13 cellular contexts compared by ENCODE assay signal in the genomic region with DNA sequence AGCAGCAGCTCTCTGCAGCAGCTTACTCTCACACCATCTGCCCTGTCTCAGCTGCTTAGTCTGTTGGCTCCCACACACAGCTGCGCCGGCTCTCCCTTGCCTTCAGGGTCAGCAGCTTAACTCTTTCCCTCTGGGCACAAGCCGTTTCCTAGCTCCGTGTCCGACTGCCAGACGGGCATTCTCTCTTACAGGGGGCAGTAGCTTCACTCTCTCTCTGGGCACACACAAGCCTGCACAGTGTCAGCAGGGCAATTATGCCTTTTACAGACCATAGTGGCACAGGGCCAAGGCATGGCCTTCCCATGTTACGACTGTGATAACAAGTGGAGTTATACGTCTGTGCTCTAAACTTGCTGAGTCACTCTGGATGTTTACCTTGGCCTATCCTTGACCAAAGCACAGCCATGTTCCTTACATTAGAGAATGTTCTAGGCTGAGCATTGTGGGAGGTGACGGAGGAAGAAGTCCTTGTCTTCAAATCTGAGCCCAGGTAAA. TPM values are rescaled to one million over a fixed set of nuclear protein-coding genes. Genes with fewer than 3 reads are reported as not detected.
DNase-seq lines count a peak whose midpoint lies in the region; ATAC-seq, FAIRE-seq and TF ChIP-seq lines count a peak whose summit lies in the region.
"Had no signal": no experiment of that assay in that cellular context is flagged by ENCODE, and none has a peak within 500 bp of the region (broad histone marks: within the 10 kb centered on the region; RNA-seq: fewer than 3 reads in every experiment).

No MANE protein-coding gene starts in this region.

- CTCF ChIA-PET in endothelial cell of umbilical vein (lab: Charles Lee), result no interaction called here

- H3K27me3 ChIP-seq in endothelial cell of umbilical vein (ENCODE audit: control insufficient read depth in 2 of 2, insufficient read depth in 2 of 2, low read length in 2 of 2), result no peaks in the 10 kb centered on the region
- no peaks in the 10 kb centered on the region for H3K27me3 ChIP-seq in ovary

- H3K4me3 ChIP-seq in endothelial cell of umbilical vein (replicated peaks in 1 of 3; ENCODE audit: insufficient read depth in 1 of 3, low read depth in 1 of 3, low read length in 3 of 3) (no peak overlapping the region), ovary (no peak overlapping the region)
- H3K4me3 ChIP-seq: coronary artery, smooth muscle cell had no signal

- TF ChIP-seq POLR2A in endothelial cell of umbilical vein (IDR thresholded peaks at IDR 0.05; ENCODE audit: low read depth, low read length) (no peak), ovary (IDR thresholded peaks at IDR 0.05) (no peak)

- dilution Hi-C loops in endothelial cell of umbilical vein (cut with MboI; ENCODE audit: extremely low pct_ligation_motif_present, low sequenced_read_pairs), result no loop called here

- 6 to 17% (median 11%) methylated on average over 9 of the region's 9 CpGs for WGBS in ovary, 3 donors

- no peaks in the 10 kb centered on the region for H3K4me1 ChIP-seq in endothelial cell of umbilical vein (ENCODE audit: control insufficient read depth, extremely low read depth, insufficient read depth, low read length)
- H3K4me1 ChIP-seq in ovary (ENCODE audit: insufficient read depth), result peaks cover 13% of the 10 kb centered on the region

- H3K27ac ChIP-seq in endothelial cell of umbilical vein (ENCODE audit: insufficient read depth, low read depth, low read length), result no peak overlapping the region
- H3K27ac ChIP-seq in ovary, result peak overlapping the region in 1 of 2 donors; percentile 43
- H3K27ac ChIP-seq: coronary artery had no signal

- no peak for ATAC-seq in GM21528 (IDR thresholded peaks at IDR 0.05; ENCODE audit: low FRiP score, unreplicated experiment)
- no peak for ATAC-seq in GM18858 (IDR thresholded peaks at IDR 0.05; ENCODE audit: unreplicated experiment)

- BruUV-seq in endothelial cell of umbilical vein (replicated peaks; lab: Mats Ljungman, UMichigan), result no TSS peak

- H3K79me2 ChIP-seq in endothelial cell of umbilical vein (ENCODE audit: control insufficient read depth, insufficient read depth, low read length), result no peaks in the 10 kb centered on the region

- intact Hi-C loops in endothelial cell of umbilical vein (cut with micrococcal nuclease), result no loop called here
- intact Hi-C loops in ovary (cut with DNase I), result loop anchor here in 1 of 4 donors (10.0 kb wide), 1 partner anchor 152 kb away; no protein-coding TSS in a partner anchor

- H3K9me1 ChIP-seq in endothelial cell of umbilical vein (replicated peaks; ENCODE audit: control insufficient read depth, extremely low read depth, insufficient read depth, low read length), result no peaks in the 10 kb centered on the region

- H4K20me1 ChIP-seq in endothelial cell of umbilical vein (replicated peaks; ENCODE audit: control insufficient read depth, extremely low read depth, insufficient read depth, low read length), result no peaks in the 10 kb centered on the region

- no peak overlapping the region for H3K9ac ChIP-seq in endothelial cell of umbilical vein (replicated peaks; ENCODE audit: extremely low read depth, insufficient read depth, low read length)

- H3K36me3 ChIP-seq in endothelial cell of umbilical vein (ENCODE audit: control insufficient read depth in 2 of 2, extremely low read depth in 1 of 2, insufficient read depth in 2 of 2, low read length in 2 of 2) (no peaks in the 10 kb centered on the region), ovary (no peaks in the 10 kb centered on the region)

- DNase-seq in EL (peak; percentile 25), NCI-H69 (lab: John Stamatoyannopoulos, UW) (peak; percentile 86), endothelial cell of umbilical vein (ENCODE audit: low read depth, low spot score) (peak; percentile 14), ovary (peak; percentile 74 to 88 (median 83)), NCI-H526 treated with DMSO at 0.1 percent for 48 hours (lab: John Stamatoyannopoulos, UW) (no peak), iPS-NIHi7 (ENCODE audit: extremely low spot score) (no peak)
- DNase-seq: activated CD4-positive, alpha-beta T cell treated with anti-CD3 and anti-CD28 coated beads, Interleukin-2, amount 50 U/mL, for 1 hour; activated naive CD4-positive, alpha-beta T cell treated with Interleukin-2 at 50 U/mL for 16 hours; NCI-H510A had no signal

- peak overlapping the region; percentile 14 for H2AFZ ChIP-seq in endothelial cell of umbilical vein (ENCODE audit: low read depth, low read length)

- H3K9me3 ChIP-seq in endothelial cell of umbilical vein (replicated peaks; ENCODE audit: control insufficient read depth, insufficient read depth, low read length) (no peaks in the 10 kb centered on the region), ovary (no peaks in the 10 kb centered on the region)

- H3K4me2 ChIP-seq in endothelial cell of umbilical vein (ENCODE audit: insufficient read depth, low read length), result no peak overlapping the region
- H3K4me2 ChIP-seq: smooth muscle cell had no signal

- no peak for TF ChIP-seq EP300 in ovary (IDR thresholded peaks at IDR 0.05)

- POLR2A ChIA-PET in endothelial cell of umbilical vein (lab: Charles Lee), result no interaction called here

- TF ChIP-seq CTCF in endothelial cell of umbilical vein (IDR thresholded peaks at IDR 0.05; ENCODE audit: extremely low read depth in 1 of 2, insufficient read depth in 1 of 2, low read depth in 1 of 2, low read length in 2 of 2) (no peak), ovary (IDR thresholded peaks at IDR 0.05) (no peak)

- no peak for FAIRE-seq in endothelial cell of umbilical vein (lab: Jason Lieb, UNC)

TF ChIP-seq in endothelial cell of umbilical vein, 7 proteins besides CTCF, POLR2A, EP300 and RAD21:
- TF ChIP-seq MYC (IDR thresholded peaks at IDR 0.05; ENCODE audit: low read depth, low read length) (no peak), GATA2 (IDR thresholded peaks at IDR 0.05; ENCODE audit: insufficient read depth, insufficient read length, low read depth, low read length) (no peak), MAX (IDR thresholded peaks at IDR 0.05; ENCODE audit: insufficient read depth, insufficient read length) (no peak), EZH2 (IDR thresholded peaks at IDR 0.05; ENCODE audit: borderline replicate concordance, low read depth, low read length, severe bottlenecking) (no peak), POLR2AphosphoS5 (IDR thresholded peaks at IDR 0.05; ENCODE audit: insufficient read depth, low read depth, low read length) (no peak), JUN (IDR thresholded peaks at IDR 0.05; ENCODE audit: borderline replicate concordance, insufficient read depth, insufficient read length, low read depth) (no peak), FOS (IDR thresholded peaks at IDR 0.05; ENCODE audit: borderline replicate concordance, insufficient read depth, low read length) (no peak)

RNA-seq across cellular contexts. Expression of gene PCARE, which starts 31.7 kb away (rescaled TPM):
- total RNA-seq in endothelial cell of umbilical vein, result not detected in 2 replicates
- not detected in 2 replicates for polyA plus RNA-seq in endothelial cell of umbilical vein
- not detected in 2 replicates for polyA plus RNA-seq in endothelial cell of umbilical vein (2011; cell fraction: cytosol; rRNA removed)
- polyA plus RNA-seq in endothelial cell of umbilical vein (2011; cell fraction: nucleus; rRNA removed), result not detected in 2 replicates
- polyA plus RNA-seq in endothelial cell of umbilical vein (2012), result not detected in 2 replicates
- polyA minus RNA-seq in endothelial cell of umbilical vein, result not detected in 2 replicates
- polyA minus RNA-seq in endothelial cell of umbilical vein (2011; cell fraction: cytosol; rRNA and poly(A)+ RNA removed), result not detected
- polyA minus RNA-seq in endothelial cell of umbilical vein (2011; cell fraction: nucleus; rRNA and poly(A)+ RNA removed), result not detected in 2 replicates
- total RNA-seq in ovary, result under 1 TPM; 0.08 to 0.27 (median 0.15) TPM
- under 1 TPM; 0.30 to 0.50 TPM for polyA plus RNA-seq in ovary
- total RNA-seq: smooth muscle cell had no signal
- polyA plus RNA-seq: smooth muscle cell had no signal

Comparison
In these comparisons a context has a peak if more than half of its experiments do, and no peak if none do; other contexts are left out.
1. DNase-seq: peak in EL (single experiment), NCI-H69 (single experiment), endothelial cell of umbilical vein (single experiment) and ovary (5 of 5); none in NCI-H526 treated with DMSO at 0.1 percent for 48 hours (single experiment) and iPS-NIHi7 (single experiment).